18 cellular contexts compared by ENCODE assay signal in the genomic region with DNA sequence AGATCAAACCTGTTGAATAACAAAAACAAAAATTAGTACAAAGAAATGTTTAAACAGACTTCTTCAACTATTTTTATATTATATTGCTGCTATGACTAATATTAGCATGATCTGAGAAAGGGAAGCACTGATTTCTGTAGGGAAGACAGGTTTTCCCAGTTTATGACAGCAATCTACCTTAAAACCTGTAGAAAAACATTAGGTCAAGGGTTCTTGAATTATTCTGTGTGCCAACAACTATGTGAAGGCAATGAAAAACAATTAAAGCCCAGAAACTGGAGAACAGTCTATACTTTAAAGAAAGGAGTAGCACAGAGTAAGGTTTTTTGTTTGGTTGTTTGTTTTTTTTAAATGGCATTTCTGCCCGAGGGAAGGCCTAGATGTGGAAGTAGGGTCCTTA. TPM values are rescaled to one million over a fixed set of nuclear protein-coding genes. Genes with fewer than 3 reads are reported as not detected.
DNase-seq lines count a peak whose midpoint lies in the region; ATAC-seq lines count a peak whose summit lies in the region.
"Had no signal": no experiment of that assay in that cellular context is flagged by ENCODE, and none has a peak within 500 bp of the region (broad histone marks: within the 10 kb centered on the region; RNA-seq: fewer than 3 reads in every experiment).

No MANE protein-coding gene starts in this region.

- peaks cover 29% of the 10 kb centered on the region for H3K36me3 ChIP-seq in skeletal muscle satellite cell (ENCODE audit: insufficient read depth, low read length)

- H3K27ac Mint-ChIP-seq in activated CD4-positive, alpha-beta T cell treated with anti-CD3 and anti-CD28 coated beads for 36 hours, result peak overlapping the region; percentile 60
- H3K27ac Mint-ChIP-seq in activated CD4-positive, alpha-beta T cell treated with anti-CD3 and anti-CD28 coated beads, Interleukin-2, amount 10 ng/mL, durations not matched to agents 7 days and 5 days, result no peak overlapping the region
- peak overlapping the region; percentile 42 for H3K27ac Mint-ChIP-seq in activated CD4-positive, alpha-beta memory T cell treated with anti-CD3 and anti-CD28 coated beads, Interleukin-2, amount 10 ng/mL, durations not matched to agents 7 days and 5 days
- H3K27ac Mint-ChIP-seq in T-helper 2 cell treated with Interferon-gamma antibody and Interleukin-4, amounts not matched to agents 5 μg/mL and 100 μg/mL, for 36 hours, result no peak overlapping the region

- intact Hi-C loops in activated CD4-positive, alpha-beta T cell treated with anti-CD3 and anti-CD28 coated beads for 36 hours (cut with DNase I, micrococcal nuclease), result loop anchor here in 1 of 2 experiments (10.0 kb wide), 1 partner anchor 193 kb away; no protein-coding TSS in a partner anchor

- H3K9me3 Mint-ChIP-seq in activated CD4-positive, alpha-beta T cell treated with anti-CD3 and anti-CD28 coated beads for 36 hours (ENCODE audit: low read depth), result peaks cover 18% of the 10 kb centered on the region
- H3K9me3 Mint-ChIP-seq in activated CD4-positive, alpha-beta T cell treated with anti-CD3 and anti-CD28 coated beads, Interleukin-2, amount 10 ng/mL, durations not matched to agents 7 days and 5 days, result peaks cover 20% of the 10 kb centered on the region
- peaks cover 19% of the 10 kb centered on the region for H3K9me3 Mint-ChIP-seq in activated CD4-positive, alpha-beta memory T cell treated with anti-CD3 and anti-CD28 coated beads, Interleukin-2, amount 10 ng/mL, durations not matched to agents 7 days and 5 days
- H3K9me3 Mint-ChIP-seq in T-helper 2 cell treated with Interferon-gamma antibody and Interleukin-4, amounts not matched to agents 5 μg/mL and 100 μg/mL, for 36 hours, result peaks cover 28% of the 10 kb centered on the region

- H3K9ac ChIP-seq in skeletal muscle satellite cell (ENCODE audit: low read depth, low read length), result peak overlapping the region; percentile 0

- H3K9me3 ChIP-seq in skeletal muscle satellite cell (replicated peaks; ENCODE audit: low read length), result no peaks in the 10 kb centered on the region

- no peak overlapping the region for H3K4me3 Mint-ChIP-seq in activated CD4-positive, alpha-beta T cell treated with anti-CD3 and anti-CD28 coated beads for 36 hours
- H3K4me3 Mint-ChIP-seq in activated CD4-positive, alpha-beta T cell treated with anti-CD3 and anti-CD28 coated beads, Interleukin-2, amount 10 ng/mL, durations not matched to agents 7 days and 5 days, result no peak overlapping the region
- no peak overlapping the region for H3K4me3 Mint-ChIP-seq in activated CD4-positive, alpha-beta memory T cell treated with anti-CD3 and anti-CD28 coated beads, Interleukin-2, amount 10 ng/mL, durations not matched to agents 7 days and 5 days
- no peak overlapping the region for H3K4me3 Mint-ChIP-seq in T-helper 2 cell treated with Interferon-gamma antibody and Interleukin-4, amounts not matched to agents 5 μg/mL and 100 μg/mL, for 36 hours

- H3K4me3 ChIP-seq in skeletal muscle satellite cell (ENCODE audit: low read length), result no peak overlapping the region
- H3K4me3 ChIP-seq: tibial nerve had no signal

- CTCF ChIA-PET in activated CD4-positive, alpha-beta T cell treated with anti-CD3 and anti-CD28 coated beads for 36 hours (lab: Charles Lee), result interaction anchor here (0.6 to 10.7 kb wide), 25 partner anchors 9 to 357 kb away, joined by 3 to 200 read pairs (median 7); no protein-coding TSS in a partner anchor
- CTCF ChIA-PET in activated CD4-positive, alpha-beta T cell treated with anti-CD3 and anti-CD28 coated beads, Interleukin-2, amount 10 ng/mL, durations not matched to agents 7 days and 5 days (lab: Charles Lee), result interaction anchor here (0.9 to 2.5 kb wide), 10 partner anchors 10 to 97 kb away, joined by 3 to 9 read pairs (median 4); no protein-coding TSS in a partner anchor
- CTCF ChIA-PET in activated CD4-positive, alpha-beta memory T cell treated with anti-CD3 and anti-CD28 coated beads, Interleukin-2, amount 10 ng/mL, durations not matched to agents 7 days and 5 days (lab: Charles Lee), result interaction anchor here (0.6 to 4.4 kb wide), 22 partner anchors 8 to 324 kb away, joined by 3 to 33 read pairs (median 10); partner anchors contain the start of genes HS1BP3 and RHOB

- peaks cover 83% of the 10 kb centered on the region for H3K4me1 Mint-ChIP-seq in activated CD4-positive, alpha-beta T cell treated with anti-CD3 and anti-CD28 coated beads for 36 hours
- peaks cover 55% of the 10 kb centered on the region for H3K4me1 Mint-ChIP-seq in activated CD4-positive, alpha-beta T cell treated with anti-CD3 and anti-CD28 coated beads, Interleukin-2, amount 10 ng/mL, durations not matched to agents 7 days and 5 days
- H3K4me1 Mint-ChIP-seq in activated CD4-positive, alpha-beta memory T cell treated with anti-CD3 and anti-CD28 coated beads, Interleukin-2, amount 10 ng/mL, durations not matched to agents 7 days and 5 days, result peaks cover 55% of the 10 kb centered on the region
- peaks cover 38% of the 10 kb centered on the region for H3K4me1 Mint-ChIP-seq in T-helper 2 cell treated with Interferon-gamma antibody and Interleukin-4, amounts not matched to agents 5 μg/mL and 100 μg/mL, for 36 hours (ENCODE audit: low read depth)

- H3K27me3 ChIP-seq in skeletal muscle satellite cell (ENCODE audit: control insufficient read depth, insufficient read depth, low read length), result no peaks in the 10 kb centered on the region
- H3K27me3 ChIP-seq: tibial nerve had no signal

- H3K27me3 Mint-ChIP-seq in activated CD4-positive, alpha-beta T cell treated with anti-CD3 and anti-CD28 coated beads for 36 hours, result no peaks in the 10 kb centered on the region
- no peaks in the 10 kb centered on the region for H3K27me3 Mint-ChIP-seq in activated CD4-positive, alpha-beta T cell treated with anti-CD3 and anti-CD28 coated beads, Interleukin-2, amount 10 ng/mL, durations not matched to agents 7 days and 5 days
- no peaks in the 10 kb centered on the region for H3K27me3 Mint-ChIP-seq in activated CD4-positive, alpha-beta memory T cell treated with anti-CD3 and anti-CD28 coated beads, Interleukin-2, amount 10 ng/mL, durations not matched to agents 7 days and 5 days
- H3K27me3 Mint-ChIP-seq in T-helper 2 cell treated with Interferon-gamma antibody and Interleukin-4, amounts not matched to agents 5 μg/mL and 100 μg/mL, for 36 hours (ENCODE audit: low read depth), result no peaks in the 10 kb centered on the region

- DNase-seq in activated CD4-positive, alpha-beta T cell treated with anti-CD3 and anti-CD28 coated beads for 36 hours, result no peak
- no peak for DNase-seq in activated CD4-positive, alpha-beta T cell treated with anti-CD3 and anti-CD28 coated beads, Interleukin-2, amount 10 ng/mL, durations not matched to agents 7 days and 5 days
- DNase-seq in activated CD4-positive, alpha-beta memory T cell treated with anti-CD3 and anti-CD28 coated beads, Interleukin-2, amount 10 ng/mL, durations not matched to agents 7 days and 5 days, result no peak
- DNase-seq in foreskin melanocyte (peak; percentile 28), DMS 273 (lab: John Stamatoyannopoulos, UW; ENCODE audit: unreplicated experiment) (no peak)
- DNase-seq in T-helper 2 cell treated with Interferon-gamma antibody and Interleukin-4, amounts not matched to agents 5 μg/mL and 100 μg/mL, for 36 hours (ENCODE audit: low spot score), result no peak
- DNase-seq: ACHN; activated gamma-delta T cell treated with Interleukin-2 at 50 U/mL for 16 hours; central memory CD4-positive, alpha-beta T cell; NCI-H1048; NCI-H510A; posterior cingulate gyrus; RPMI8226; stimulated activated CD4-positive, alpha-beta T cell treated with anti-CD3 and anti-CD28 coated beads, Interleukin-15, amount 100 ng/mL, for 24 hours; T1000 had no signal

- H3K36me3 Mint-ChIP-seq in activated CD4-positive, alpha-beta T cell treated with anti-CD3 and anti-CD28 coated beads for 36 hours (ENCODE audit: low read depth), result peaks cover 66% of the 10 kb centered on the region
- H3K36me3 Mint-ChIP-seq in activated CD4-positive, alpha-beta T cell treated with anti-CD3 and anti-CD28 coated beads, Interleukin-2, amount 10 ng/mL, durations not matched to agents 7 days and 5 days (ENCODE audit: low read depth), result peaks cover 63% of the 10 kb centered on the region
- H3K36me3 Mint-ChIP-seq in activated CD4-positive, alpha-beta memory T cell treated with anti-CD3 and anti-CD28 coated beads, Interleukin-2, amount 10 ng/mL, durations not matched to agents 7 days and 5 days (ENCODE audit: low read depth), result peaks cover 83% of the 10 kb centered on the region
- H3K36me3 Mint-ChIP-seq in T-helper 2 cell treated with Interferon-gamma antibody and Interleukin-4, amounts not matched to agents 5 μg/mL and 100 μg/mL, for 36 hours (ENCODE audit: low read depth), result peaks cover 68% of the 10 kb centered on the region

- peak overlapping the region; percentile 40 for H3K4me2 ChIP-seq in skeletal muscle satellite cell (ENCODE audit: low read length)

- no peak for ATAC-seq in activated CD4-positive, alpha-beta T cell treated with anti-CD3 and anti-CD28 coated beads for 36 hours
- ATAC-seq in GM18907 (IDR thresholded peaks at IDR 0.05; ENCODE audit: unreplicated experiment), result no peak

- POLR2A ChIA-PET in activated CD4-positive, alpha-beta T cell treated with anti-CD3 and anti-CD28 coated beads for 36 hours (lab: Charles Lee), result interaction anchor here (0.7 kb wide), 1 partner anchor 24 kb away, joined by 9 read pairs; no protein-coding TSS in a partner anchor
- POLR2A ChIA-PET in activated CD4-positive, alpha-beta T cell treated with anti-CD3 and anti-CD28 coated beads, Interleukin-2, amount 10 ng/mL, durations not matched to agents 7 days and 5 days (lab: Charles Lee), result no interaction called here
- POLR2A ChIA-PET in activated CD4-positive, alpha-beta memory T cell treated with anti-CD3 and anti-CD28 coated beads, Interleukin-2, amount 10 ng/mL, durations not matched to agents 7 days and 5 days (lab: Charles Lee), result interaction anchor here (1.3 to 2.3 kb wide), 6 partner anchors 9 to 24 kb away, joined by 4 to 8 read pairs (median 4); no protein-coding TSS in a partner anchor

- H3K4me1 ChIP-seq in skeletal muscle satellite cell (ENCODE audit: control insufficient read depth, insufficient read depth, low read length), result peaks cover 25% of the 10 kb centered on the region

RNA-seq across cellular contexts. Expression of gene PUM2, which starts 23.3 kb away (rescaled TPM):
- total RNA-seq in activated CD4-positive, alpha-beta T cell treated with anti-CD3 and anti-CD28 coated beads for 36 hours, result 100 to 1,000 TPM in 1 of 2 experiments, 10 to 100 TPM in 1; 78.4 to 112 TPM
- 100 to 1,000 TPM; 123 to 131 TPM for total RNA-seq in activated CD4-positive, alpha-beta T cell treated with anti-CD3 and anti-CD28 coated beads, Interleukin-2, amount 10 ng/mL, durations not matched to agents 7 days and 5 days
- total RNA-seq in activated CD4-positive, alpha-beta memory T cell treated with anti-CD3 and anti-CD28 coated beads, Interleukin-2, amount 10 ng/mL, durations not matched to agents 7 days and 5 days, result 100 to 1,000 TPM; 141 to 147 TPM
- total RNA-seq in skeletal muscle satellite cell (2012; rRNA removed), result 25.1 and 33.0 TPM in 2 replicates

Comparison
In these comparisons a context has a peak if more than half of its experiments do, and no peak if none do; other contexts are left out.
1. H3K27ac Mint-ChIP-seq: peak in activated CD4-positive, alpha-beta T cell treated with anti-CD3 and anti-CD28 coated beads for 36 hours (single experiment) and activated CD4-positive, alpha-beta memory T cell treated with anti-CD3 and anti-CD28 coated beads, Interleukin-2, amount 10 ng/mL, durations not matched to agents 7 days and 5 days (single experiment); none in activated CD4-positive, alpha-beta T cell treated with anti-CD3 and anti-CD28 coated beads, Interleukin-2, amount 10 ng/mL, durations not matched to agents 7 days and 5 days (single experiment) and T-helper 2 cell treated with Interferon-gamma antibody and Interleukin-4, amounts not matched to agents 5 μg/mL and 100 μg/mL, for 36 hours (single experiment).